In the genomic region with DNA sequence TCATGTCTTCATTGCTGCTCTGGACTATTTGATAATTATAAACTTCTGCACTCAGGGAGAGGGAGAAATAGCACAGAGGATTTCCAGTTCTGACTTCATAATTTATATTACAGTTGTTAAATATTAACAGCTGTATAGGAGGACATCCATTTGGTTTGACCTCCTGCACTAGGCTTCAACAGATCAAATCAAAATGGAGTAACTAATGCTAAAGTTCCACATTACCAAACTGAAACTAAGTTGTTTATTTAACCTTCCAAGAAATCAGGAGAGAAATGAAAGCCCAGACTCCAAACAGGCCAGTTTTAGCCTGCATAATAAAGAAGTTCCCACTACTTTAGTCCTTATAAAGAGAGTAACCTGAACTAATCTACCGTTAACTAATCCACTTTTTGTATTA, we compare ENCODE assay signal across 1 cellular context.
TF ChIP-seq lines count a peak whose summit lies in the region.

No MANE protein-coding gene starts in this region.

TF ChIP-seq in K562, 482 proteins besides CTCF, POLR2A, EP300 and RAD21 (continued from another document and continues in another):
- TF ChIP-seq, protein P1, sequence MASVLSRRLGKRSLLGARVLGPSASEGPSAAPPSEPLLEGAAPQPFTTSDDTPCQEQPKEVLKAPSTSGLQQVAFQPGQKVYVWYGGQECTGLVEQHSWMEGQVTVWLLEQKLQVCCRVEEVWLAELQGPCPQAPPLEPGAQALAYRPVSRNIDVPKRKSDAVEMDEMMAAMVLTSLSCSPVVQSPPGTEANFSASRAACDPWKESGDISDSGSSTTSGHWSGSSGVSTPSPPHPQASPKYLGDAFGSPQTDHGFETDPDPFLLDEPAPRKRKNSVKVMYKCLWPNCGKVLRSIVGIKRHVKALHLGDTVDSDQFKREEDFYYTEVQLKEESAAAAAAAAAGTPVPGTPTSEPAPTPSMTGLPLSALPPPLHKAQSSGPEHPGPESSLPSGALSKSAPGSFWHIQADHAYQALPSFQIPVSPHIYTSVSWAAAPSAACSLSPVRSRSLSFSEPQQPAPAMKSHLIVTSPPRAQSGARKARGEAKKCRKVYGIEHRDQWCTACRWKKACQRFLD (CRISPR knock-in tag; IDR thresholded peaks at IDR 0.05) = no peak
- TF ChIP-seq, protein P2, sequence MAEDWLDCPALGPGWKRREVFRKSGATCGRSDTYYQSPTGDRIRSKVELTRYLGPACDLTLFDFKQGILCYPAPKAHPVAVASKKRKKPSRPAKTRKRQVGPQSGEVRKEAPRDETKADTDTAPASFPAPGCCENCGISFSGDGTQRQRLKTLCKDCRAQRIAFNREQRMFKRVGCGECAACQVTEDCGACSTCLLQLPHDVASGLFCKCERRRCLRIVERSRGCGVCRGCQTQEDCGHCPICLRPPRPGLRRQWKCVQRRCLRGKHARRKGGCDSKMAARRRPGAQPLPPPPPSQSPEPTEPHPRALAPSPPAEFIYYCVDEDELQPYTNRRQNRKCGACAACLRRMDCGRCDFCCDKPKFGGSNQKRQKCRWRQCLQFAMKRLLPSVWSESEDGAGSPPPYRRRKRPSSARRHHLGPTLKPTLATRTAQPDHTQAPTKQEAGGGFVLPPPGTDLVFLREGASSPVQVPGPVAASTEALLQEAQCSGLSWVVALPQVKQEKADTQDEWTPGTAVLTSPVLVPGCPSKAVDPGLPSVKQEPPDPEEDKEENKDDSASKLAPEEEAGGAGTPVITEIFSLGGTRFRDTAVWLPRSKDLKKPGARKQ (CRISPR knock-in tag; IDR thresholded peaks at IDR 0.05) = no peak
- TF ChIP-seq RAD51 (IDR thresholded peaks at IDR 0.05; ENCODE audit: borderline replicate concordance, low read depth) (no peak), RBM15 (IDR thresholded peaks at IDR 0.05; ENCODE audit: insufficient read depth, low read length) (no peak), ZNF592 (IDR thresholded peaks at IDR 0.05) (peak; percentile 92), SMARCC2 (IDR thresholded peaks at IDR 0.05; ENCODE audit: low read depth) (no peak), MTA3 (IDR thresholded peaks at IDR 0.05; ENCODE audit: borderline replicate concordance) (no peak), HMGN3 (IDR thresholded peaks at IDR 0.05; ENCODE audit: borderline replicate concordance, extremely low read depth, insufficient read length, low read depth, low read length) (no peak), SAFB (IDR thresholded peaks at IDR 0.05; ENCODE audit: borderline replicate concordance, low read depth, low read length) (no peak), ZBTB7A (IDR thresholded peaks at IDR 0.05; ENCODE audit: borderline replicate concordance, control insufficient read depth, low read depth, low read length) (no peak), ZNF277 (CRISPR knock-in tag; IDR thresholded peaks at IDR 0.05; ENCODE audit: borderline replicate concordance) (no peak), MYC (IDR thresholded peaks at IDR 0.05; ENCODE audit: low read depth, low read length) (no peak), MYC (CRISPR knock-in tag; IDR thresholded peaks at IDR 0.05; ENCODE audit: borderline replicate concordance, low read depth) (no peak), FOXJ3 (CRISPR knock-in tag; IDR thresholded peaks at IDR 0.05) (no peak), ZNF311 (CRISPR knock-in tag; IDR thresholded peaks at IDR 0.05) (0 out of 2 replicates have a peak, but pooled peaks have one; percentile 54), GMEB1 (CRISPR knock-in tag; IDR thresholded peaks at IDR 0.05) (no peak), ZNF354B (CRISPR knock-in tag; IDR thresholded peaks at IDR 0.05) (no peak), GTF2E2 (tag; IDR thresholded peaks at IDR 0.05) (no peak), ZNF23 (CRISPR knock-in tag; IDR thresholded peaks at IDR 0.05) (no peak), DMBX1 (CRISPR knock-in tag; IDR thresholded peaks at IDR 0.05; ENCODE audit: borderline replicate concordance) (peak; percentile 67; the same call in 1 of the 2 replicates), WHSC1 (IDR thresholded peaks at IDR 0.05; ENCODE audit: low read length) (no peak), SMARCB1 (IDR thresholded peaks at IDR 0.05; ENCODE audit: insufficient read length, low read depth) (no peak), PTRF (tag; IDR thresholded peaks at IDR 0.05) (no peak), ETV6 (IDR thresholded peaks at IDR 0.05; ENCODE audit: borderline replicate concordance in 1 of 2, low read depth in 2 of 2, low read length in 1 of 2) (no peak), ETV6 (CRISPR knock-in tag; IDR thresholded peaks at IDR 0.05; ENCODE audit: borderline replicate concordance) (no peak), ATF7 (IDR thresholded peaks at IDR 0.05) (no peak), ADNP (tag; IDR thresholded peaks at IDR 0.05) (no peak), ZNF75A (CRISPR knock-in tag; IDR thresholded peaks at IDR 0.05) (peak; percentile 54; the same call in 1 of the 2 replicates), MCM5 (IDR thresholded peaks at IDR 0.05; ENCODE audit: low read depth) (no peak), ZNF431 (CRISPR knock-in tag; IDR thresholded peaks at IDR 0.05) (no peak), SIN3B (IDR thresholded peaks at IDR 0.05; ENCODE audit: low read depth) (no peak), CBFA2T2 (conservative IDR thresholded peaks at IDR 0.05) (no peak), ZNF24 (IDR thresholded peaks at IDR 0.05) (no peak), CHD2 (IDR thresholded peaks at IDR 0.05; ENCODE audit: low read depth, low read length) (no peak), ZKSCAN3 (CRISPR knock-in tag; IDR thresholded peaks at IDR 0.05) (no peak), ARID2 (IDR thresholded peaks at IDR 0.05) (no peak), REST (CRISPR knock-in tag; IDR thresholded peaks at IDR 0.05; ENCODE audit: low read depth) (no peak)
- TF ChIP-seq, protein P3, sequence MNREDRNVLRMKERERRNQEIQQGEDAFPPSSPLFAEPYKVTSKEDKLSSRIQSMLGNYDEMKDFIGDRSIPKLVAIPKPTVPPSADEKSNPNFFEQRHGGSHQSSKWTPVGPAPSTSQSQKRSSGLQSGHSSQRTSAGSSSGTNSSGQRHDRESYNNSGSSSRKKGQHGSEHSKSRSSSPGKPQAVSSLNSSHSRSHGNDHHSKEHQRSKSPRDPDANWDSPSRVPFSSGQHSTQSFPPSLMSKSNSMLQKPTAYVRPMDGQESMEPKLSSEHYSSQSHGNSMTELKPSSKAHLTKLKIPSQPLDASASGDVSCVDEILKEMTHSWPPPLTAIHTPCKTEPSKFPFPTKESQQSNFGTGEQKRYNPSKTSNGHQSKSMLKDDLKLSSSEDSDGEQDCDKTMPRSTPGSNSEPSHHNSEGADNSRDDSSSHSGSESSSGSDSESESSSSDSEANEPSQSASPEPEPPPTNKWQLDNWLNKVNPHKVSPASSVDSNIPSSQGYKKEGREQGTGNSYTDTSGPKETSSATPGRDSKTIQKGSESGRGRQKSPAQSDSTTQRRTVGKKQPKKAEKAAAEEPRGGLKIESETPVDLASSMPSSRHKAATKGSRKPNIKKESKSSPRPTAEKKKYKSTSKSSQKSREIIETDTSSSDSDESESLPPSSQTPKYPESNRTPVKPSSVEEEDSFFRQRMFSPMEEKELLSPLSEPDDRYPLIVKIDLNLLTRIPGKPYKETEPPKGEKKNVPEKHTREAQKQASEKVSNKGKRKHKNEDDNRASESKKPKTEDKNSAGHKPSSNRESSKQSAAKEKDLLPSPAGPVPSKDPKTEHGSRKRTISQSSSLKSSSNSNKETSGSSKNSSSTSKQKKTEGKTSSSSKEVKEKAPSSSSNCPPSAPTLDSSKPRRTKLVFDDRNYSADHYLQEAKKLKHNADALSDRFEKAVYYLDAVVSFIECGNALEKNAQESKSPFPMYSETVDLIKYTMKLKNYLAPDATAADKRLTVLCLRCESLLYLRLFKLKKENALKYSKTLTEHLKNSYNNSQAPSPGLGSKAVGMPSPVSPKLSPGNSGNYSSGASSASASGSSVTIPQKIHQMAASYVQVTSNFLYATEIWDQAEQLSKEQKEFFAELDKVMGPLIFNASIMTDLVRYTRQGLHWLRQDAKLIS (CRISPR knock-in tag; IDR thresholded peaks at IDR 0.05) = no peak
- TF ChIP-seq, protein P4, sequence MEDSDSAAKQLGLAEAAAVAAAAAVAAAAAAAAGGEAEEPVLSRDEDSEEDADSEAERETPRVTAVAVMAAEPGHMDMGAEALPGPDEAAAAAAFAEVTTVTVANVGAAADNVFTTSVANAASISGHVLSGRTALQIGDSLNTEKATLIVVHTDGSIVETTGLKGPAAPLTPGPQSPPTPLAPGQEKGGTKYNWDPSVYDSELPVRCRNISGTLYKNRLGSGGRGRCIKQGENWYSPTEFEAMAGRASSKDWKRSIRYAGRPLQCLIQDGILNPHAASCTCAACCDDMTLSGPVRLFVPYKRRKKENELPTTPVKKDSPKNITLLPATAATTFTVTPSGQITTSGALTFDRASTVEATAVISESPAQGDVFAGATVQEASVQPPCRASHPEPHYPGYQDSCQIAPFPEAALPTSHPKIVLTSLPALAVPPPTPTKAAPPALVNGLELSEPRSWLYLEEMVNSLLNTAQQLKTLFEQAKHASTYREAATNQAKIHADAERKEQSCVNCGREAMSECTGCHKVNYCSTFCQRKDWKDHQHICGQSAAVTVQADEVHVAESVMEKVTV (CRISPR knock-in tag; IDR thresholded peaks at IDR 0.05) = no peak
